Comparison of ENCODE assay signal across 16 cellular contexts in the genomic region with DNA sequence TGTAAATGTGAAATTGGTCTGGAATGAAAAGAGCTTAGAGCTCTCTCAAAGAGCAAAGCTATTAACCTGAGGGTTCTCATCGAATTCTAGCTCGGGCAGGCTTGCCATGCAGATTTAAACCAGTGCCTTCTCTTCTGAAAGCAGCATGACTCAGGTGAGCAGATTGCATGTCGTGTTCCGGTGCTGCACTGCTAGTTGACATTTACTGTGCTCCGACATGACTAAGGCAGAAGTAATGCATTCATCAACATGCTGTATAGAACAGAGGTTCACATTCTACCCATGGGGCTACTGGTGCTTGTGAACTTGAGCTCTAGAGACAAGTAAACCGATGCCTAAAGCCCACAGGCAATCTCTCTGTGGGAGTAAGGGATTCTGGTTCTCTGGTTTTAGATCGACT.
DNase-seq lines count a peak whose midpoint lies in the region; FAIRE-seq and TF ChIP-seq lines count a peak whose summit lies in the region.
"Had no signal": no experiment of that assay in that cellular context is flagged by ENCODE, and none has a peak within 500 bp of the region (broad histone marks: within the 10 kb centered on the region; RNA-seq: fewer than 3 reads in every experiment).

No MANE protein-coding gene starts in this region.

- H3K27ac ChIP-seq in mesenchymal stem cell (ENCODE audit: low read length, poor library complexity, severe bottlenecking): peak overlapping the region; percentile 52
- H3K27ac ChIP-seq in tibial nerve: no peak overlapping the region
- H3K27ac ChIP-seq: stomach, vagina, VCaP had no signal

- no peak overlapping the region for H2BK120ac ChIP-seq in mesenchymal stem cell (ENCODE audit: low read depth, low read length)

- H3K23ac ChIP-seq in mesenchymal stem cell (ENCODE audit: low read length in 2 of 2): peak overlapping the region in 1 of 2 experiments; percentile 26

- 78% methylated on average over 7 of the region's 7 CpGs for WGBS in mesenchymal stem cell
- 74 to 78% methylated on average over 7 of the region's 7 CpGs for WGBS in tibial nerve, 2 donors

- H3K4me3 ChIP-seq in bronchial epithelial cell (ENCODE audit: low read depth, low read length) (no peak overlapping the region), mesenchymal stem cell (ENCODE audit: insufficient read depth in 1 of 2, low read depth in 1 of 2, low read length in 2 of 2) (no peak overlapping the region), tibial nerve (no peak overlapping the region)
- H3K4me3 ChIP-seq: MG63, stomach, vagina had no signal

- no peaks in the 10 kb centered on the region for H3K79me1 ChIP-seq in mesenchymal stem cell (replicated peaks; ENCODE audit: low read length, poor library complexity, severe bottlenecking)

- peak; percentile 70 for DNase-seq in Daoy (ENCODE audit: low read depth)
- peak; percentile 6 for DNase-seq in NCI-H460 (ENCODE audit: extremely low read depth, low read depth)
- peak; percentile 85 for DNase-seq in bronchial epithelial cell (ENCODE audit: low read depth)
- DNase-seq in mesenchymal stem cell: no peak
- no peak for DNase-seq in C1 segment of cervical spinal cord (lab: John Stamatoyannopoulos, UW)
- DNase-seq in HEK293T (ENCODE audit: extremely low spot score): no peak
- no peak for DNase-seq in stimulated activated CD4-positive, alpha-beta T cell treated with anti-CD3 and anti-CD28 coated beads, Interleukin-15, amount 100 ng/mL, for 24 hours
- no peak for DNase-seq in tibial nerve (ENCODE audit: low spot score in 2 of 2)
- DNase-seq: activated CD4-positive, alpha-beta memory T cell treated with anti-CD3 and anti-CD28 coated beads, Interleukin-2, amount 10 ng/mL, durations not matched to agents 7 days and 5 days; activated T-cell treated with anti-CD3 and anti-CD28 coated beads, Interleukin-2, amount 50 U/mL, for 48 hours; MG63; NCI-H187 treated with DMSO at 0.1 percent for 48 hours; NCI-H69; stomach had no signal

- H2AK5ac ChIP-seq in mesenchymal stem cell (ENCODE audit: low read length, severe bottlenecking): no peak overlapping the region

- no peak overlapping the region for H4K8ac ChIP-seq in mesenchymal stem cell (ENCODE audit: low read length)

- no peak overlapping the region for H3K18ac ChIP-seq in mesenchymal stem cell (ENCODE audit: low read depth in 1 of 2, low read length in 2 of 2)

- POLR2A ChIA-PET in HEK293T (lab: Yijun Ruan, JAX): no interaction called here

- H2BK12ac ChIP-seq in mesenchymal stem cell (ENCODE audit: low read length in 2 of 2): no peak overlapping the region

- TF ChIP-seq CTCF in bronchial epithelial cell (IDR thresholded peaks at IDR 0.05; ENCODE audit: insufficient read depth, low read length, severe bottlenecking) (no peak), tibial nerve (IDR thresholded peaks at IDR 0.05) (no peak)

- H4K91ac ChIP-seq in mesenchymal stem cell (ENCODE audit: low read length): no peak overlapping the region

- H3K36me3 ChIP-seq in bronchial epithelial cell (ENCODE audit: control insufficient read depth, insufficient read depth, low read length): no peaks in the 10 kb centered on the region
- H3K36me3 ChIP-seq in mesenchymal stem cell (ENCODE audit: control insufficient read depth in 1 of 2, insufficient read depth in 2 of 2, low read depth in 1 of 2, low read length in 2 of 2): no peaks in the 10 kb centered on the region
- no peaks in the 10 kb centered on the region for H3K36me3 ChIP-seq in tibial nerve
- H3K36me3 ChIP-seq: MG63, stomach, vagina had no signal

- no peak overlapping the region for H2BK5ac ChIP-seq in mesenchymal stem cell (ENCODE audit: low read depth, low read length, poor library complexity, severe bottlenecking)

- peak; percentile 86 for FAIRE-seq in bronchial epithelial cell (lab: Jason Lieb, UNC)

- no peak for TF ChIP-seq EP300 in tibial nerve (IDR thresholded peaks at IDR 0.05)

- H3K4me1 ChIP-seq in mesenchymal stem cell (ENCODE audit: control insufficient read depth, insufficient read depth, low read depth, low read length): no peaks in the 10 kb centered on the region
- peaks cover 0 to 12% (median 0%) of the 10 kb centered on the region in 4 donors for H3K4me1 ChIP-seq in tibial nerve
- H3K4me1 ChIP-seq: stomach, vagina had no signal

- H2BK15ac ChIP-seq in mesenchymal stem cell (ENCODE audit: low read depth, poor library complexity, severe bottlenecking): no peak overlapping the region

- CTCF ChIA-PET in HEK293T (lab: Yijun Ruan, JAX): no interaction called here

- no peak for TF ChIP-seq POLR2A in tibial nerve (IDR thresholded peaks at IDR 0.05)

- H3K9me3 ChIP-seq in mesenchymal stem cell (ENCODE audit: control insufficient read depth, low read length) (no peaks in the 10 kb centered on the region), tibial nerve (no peaks in the 10 kb centered on the region)
- H3K9me3 ChIP-seq: MG63, stomach, vagina had no signal

- H3K9ac ChIP-seq in mesenchymal stem cell (ENCODE audit: low read length): no peak overlapping the region

- H2AFZ ChIP-seq in mesenchymal stem cell (ENCODE audit: low read depth, low read length): no peak overlapping the region

- no peak overlapping the region for H3K14ac ChIP-seq in mesenchymal stem cell (ENCODE audit: low read length in 2 of 2)

- H3K27me3 ChIP-seq in bronchial epithelial cell (ENCODE audit: control insufficient read depth, insufficient read depth, low read length) (no peaks in the 10 kb centered on the region), mesenchymal stem cell (ENCODE audit: control insufficient read depth in 1 of 2, insufficient read depth in 1 of 2, low read length in 2 of 2) (no peaks in the 10 kb centered on the region), tibial nerve (no peaks in the 10 kb centered on the region)
- H3K27me3 ChIP-seq: MG63, stomach, vagina had no signal

- H3K4me2 ChIP-seq in mesenchymal stem cell (ENCODE audit: low read length, poor library complexity, severe bottlenecking): no peak overlapping the region

- no peak overlapping the region for H3K4ac ChIP-seq in mesenchymal stem cell (ENCODE audit: low read depth in 1 of 2, low read length in 2 of 2)

TF ChIP-seq in HEK293T, 16 proteins besides CTCF, POLR2A, EP300 and RAD21:
- no peak for TF ChIP-seq LEF1 (IDR thresholded peaks at IDR 0.05; ENCODE audit: borderline replicate concordance)
- TF ChIP-seq SUZ12 (IDR thresholded peaks at IDR 0.05): no peak
- TF ChIP-seq, protein P1, sequence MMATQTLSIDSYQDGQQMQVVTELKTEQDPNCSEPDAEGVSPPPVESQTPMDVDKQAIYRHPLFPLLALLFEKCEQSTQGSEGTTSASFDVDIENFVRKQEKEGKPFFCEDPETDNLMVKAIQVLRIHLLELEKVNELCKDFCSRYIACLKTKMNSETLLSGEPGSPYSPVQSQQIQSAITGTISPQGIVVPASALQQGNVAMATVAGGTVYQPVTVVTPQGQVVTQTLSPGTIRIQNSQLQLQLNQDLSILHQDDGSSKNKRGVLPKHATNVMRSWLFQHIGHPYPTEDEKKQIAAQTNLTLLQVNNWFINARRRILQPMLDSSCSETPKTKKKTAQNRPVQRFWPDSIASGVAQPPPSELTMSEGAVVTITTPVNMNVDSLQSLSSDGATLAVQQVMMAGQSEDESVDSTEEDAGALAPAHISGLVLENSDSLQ (IDR thresholded peaks at IDR 0.05): no peak
- TF ChIP-seq CTBP1 (IDR thresholded peaks at IDR 0.05; ENCODE audit: borderline replicate concordance): no peak
- no peak for TF ChIP-seq ELF4 (IDR thresholded peaks at IDR 0.05)
- no peak for TF ChIP-seq FOXM1 (IDR thresholded peaks at IDR 0.05; ENCODE audit: borderline replicate concordance)
- TF ChIP-seq FOXA1 (IDR thresholded peaks at IDR 0.05): no peak
- TF ChIP-seq NFRKB (IDR thresholded peaks at IDR 0.05): no peak
- no peak for TF ChIP-seq HDGF (IDR thresholded peaks at IDR 0.05; ENCODE audit: borderline replicate concordance)
TF ChIP-seq in HEK293T: peak in this region for 0.

Comparison
In these comparisons a context has a peak if more than half of its experiments do, and no peak if none do; other contexts are left out.
1. DNase-seq: peak in Daoy (single experiment), NCI-H460 (single experiment) and bronchial epithelial cell (single experiment); none in mesenchymal stem cell (single experiment), C1 segment of cervical spinal cord (0 of 14), HEK293T (single experiment), stimulated activated CD4-positive, alpha-beta T cell treated with anti-CD3 and anti-CD28 coated beads, Interleukin-15, amount 100 ng/mL, for 24 hours (single experiment) and tibial nerve (0 of 2).